ENCODE assay signal across 7 cellular contexts in genomic region chr16:5615868-5616642, GRCh38.
DNase-seq lines count a peak whose midpoint lies in the region; ATAC-seq, FAIRE-seq and TF ChIP-seq lines count a peak whose summit lies in the region.

No MANE protein-coding gene starts in this region.

- no peaks in the 10 kb centered on the region for H3K36me3 ChIP-seq in PC-3 (ENCODE audit: low read depth, low read length)
- no peaks in the 10 kb centered on the region for H3K36me3 ChIP-seq in GM12878 (ENCODE audit: control insufficient read depth in 2 of 2, insufficient read depth in 2 of 2, low read length in 1 of 2)
- no peaks in the 10 kb centered on the region for H3K36me3 ChIP-seq in suprapubic skin

- no peaks in the 10 kb centered on the region for H3F3A ChIP-seq in PC-3 (ENCODE audit: low read length, unreplicated experiment)

- peaks cover 0 to 4% of the 10 kb centered on the region in 2 donors for H3K4me1 Mint-ChIP-seq in stimulated activated naive B cell treated with anti-CD40 and anti-IgM and Interleukin-4, amounts not matched to agents 10 μg/mL and 1 μg/mL and 100 μg/mL, for 72 hours

- H3K27me3 Mint-ChIP-seq in stimulated activated naive B cell treated with anti-CD40 and anti-IgM and Interleukin-4, amounts not matched to agents 10 μg/mL and 1 μg/mL and 100 μg/mL, for 72 hours, result peaks cover 17 to 25% of the 10 kb centered on the region in 2 donors

- TF ChIP-seq EP300 in GM12878 (IDR thresholded peaks at IDR 0.05; ENCODE audit: borderline replicate concordance in 1 of 2, control insufficient read depth in 1 of 2, low read depth in 2 of 2, low read length in 2 of 2) (no peak), suprapubic skin (IDR thresholded peaks at IDR 0.05) (no peak)

- H3K27me3 ChIP-seq in PC-3 (ENCODE audit: low read length) (no peaks in the 10 kb centered on the region), GM12878 (replicated peaks in 1 of 2; ENCODE audit: control insufficient read depth in 2 of 2, insufficient read depth in 2 of 2, low read length in 1 of 2) (no peaks in the 10 kb centered on the region), suprapubic skin (peaks cover 9% of the 10 kb centered on the region)

- SMC1A ChIA-PET in GM12878 (lab: Charles Lee; ENCODE audit: uncharacterized antibody, unreplicated experiment), result interaction anchor here (0.6 to 1.4 kb wide), 4 partner anchors 8 to 558 kb away, joined by 3 to 6 read pairs (median 3); no protein-coding TSS in a partner anchor

- H3K9me3 ChIP-seq in PC-3 (ENCODE audit: low read length) (no peaks in the 10 kb centered on the region), GM12878 (replicated peaks; ENCODE audit: control insufficient read depth, insufficient read depth, low read length) (no peaks in the 10 kb centered on the region; the same call in 2 of the 3 replicates), suprapubic skin (no peaks in the 10 kb centered on the region)

- no peak for TF ChIP-seq POLR2A in GM12878 (IDR thresholded peaks at IDR 0.05; ENCODE audit: low read depth, low read length)
- TF ChIP-seq POLR2A in suprapubic skin (IDR thresholded peaks at IDR 0.05), result no peak

- POLR2A ChIA-PET in GM10248 (lab: Yijun Ruan, JAX) (no interaction called here), PC-3 (lab: Charles Lee; ENCODE audit: unreplicated experiment) (no interaction called here), GM12878 (lab: Charles Lee) (no interaction called here)

- H4K20me1 ChIP-seq in PC-3 (ENCODE audit: low read length) (no peaks in the 10 kb centered on the region), GM12878 (ENCODE audit: control insufficient read depth, insufficient read depth) (no peaks in the 10 kb centered on the region)

- BruUV-seq in PC-3 (replicated peaks; lab: Mats Ljungman, UMichigan), result no TSS peak
- BruUV-seq in GM12878 (replicated peaks; lab: Mats Ljungman, UMichigan), result no TSS peak

- H3K4me3 Mint-ChIP-seq in stimulated activated naive B cell treated with anti-CD40 and anti-IgM and Interleukin-4, amounts not matched to agents 10 μg/mL and 1 μg/mL and 100 μg/mL, for 72 hours, result no peak overlapping the region

- no peak overlapping the region for H3K4me2 ChIP-seq in PC-3 (ENCODE audit: low read length)
- H3K4me2 ChIP-seq in GM12878 (ENCODE audit: control insufficient read depth, insufficient read depth), result no peak overlapping the region

- DNase-seq in GM10248 (ENCODE audit: extremely low spot score) (peak; percentile 59), PC-3 (peak; percentile 23), GM12878 (ENCODE audit: low read depth, low spot score) (no peak), left colon (peak; percentile 43 to 77), suprapubic skin (ENCODE audit: low spot score in 2 of 2) (no peak)
- no peak for DNase-seq in stimulated activated naive B cell treated with anti-CD40 and anti-IgM and Interleukin-4, amounts not matched to agents 10 μg/mL and 1 μg/mL and 100 μg/mL, for 72 hours

- H3K27ac ChIP-seq in PC-3 (ENCODE audit: low read length), result no peak overlapping the region
- no peak overlapping the region for H3K27ac ChIP-seq in GM12878 (ENCODE audit: control insufficient read depth, insufficient read depth)
- H3K27ac ChIP-seq in suprapubic skin, result no peak overlapping the region

- H3K9me2 ChIP-seq in PC-3 (replicated peaks; ENCODE audit: low read length), result no peaks in the 10 kb centered on the region

- H3K79me2 ChIP-seq in PC-3 (ENCODE audit: low read length) (no peaks in the 10 kb centered on the region), GM12878 (ENCODE audit: control insufficient read depth, insufficient read depth, low read length) (no peaks in the 10 kb centered on the region)

- intact Hi-C loops in PC-3 (cut with micrococcal nuclease), result no loop called here
- intact Hi-C loops in GM12878 (cut with micrococcal nuclease; ENCODE audit: unreplicated experiment), result loop anchor here (10.0 kb wide), 2 partner anchors 111 to 381 kb away; no protein-coding TSS in a partner anchor
- intact Hi-C loops in left colon (cut with DNase I, micrococcal nuclease), result loop anchor here in 1 of 2 donors (10.0 kb wide), 1 partner anchor 111 kb away; no protein-coding TSS in a partner anchor

- H3K9ac ChIP-seq in PC-3 (ENCODE audit: low read length) (no peak overlapping the region), GM12878 (ENCODE audit: control insufficient read depth, insufficient read depth, low read length) (no peak overlapping the region)

- H3K4me3 ChIP-seq in PC-3 (ENCODE audit: low read length) (no peak overlapping the region), GM12878 (no peak overlapping the region), suprapubic skin (no peak overlapping the region)

- H3K4me1 ChIP-seq in PC-3 (ENCODE audit: insufficient read depth, low read length) (no peaks in the 10 kb centered on the region), GM12878 (ENCODE audit: control insufficient read depth, insufficient read depth, low read length) (no peaks in the 10 kb centered on the region), suprapubic skin (no peaks in the 10 kb centered on the region)

- peaks cover 0 to 11% of the 10 kb centered on the region in 2 donors for H3K9me3 Mint-ChIP-seq in stimulated activated naive B cell treated with anti-CD40 and anti-IgM and Interleukin-4, amounts not matched to agents 10 μg/mL and 1 μg/mL and 100 μg/mL, for 72 hours

- RAD21 ChIA-PET in GM12878 (lab: Charles Lee; ENCODE audit: unreplicated experiment), result interaction anchor here (1.5 to 1.9 kb wide), 3 partner anchors 376 to 1027 kb away, joined by 6 to 8 read pairs (median 7); no protein-coding TSS in a partner anchor

- TF ChIP-seq CTCF in GM10248 (IDR thresholded peaks at IDR 0.05; ENCODE audit: control extremely low read depth, extremely low read depth, low read depth, missing control alignments), result peak; percentile 63
- TF ChIP-seq CTCF in PC-3 (conservative IDR thresholded peaks at IDR 0.05; ENCODE audit: low read depth, low read length), result peak; percentile 54
- peak; percentile 51 to 63 (median 57) for TF ChIP-seq CTCF in GM12878 (IDR thresholded peaks at IDR 0.05 in 2 of 3, conservative IDR thresholded peaks at IDR 0.05 in 1 of 3; ENCODE audit: control insufficient read depth in 2 of 3, extremely low read depth in 1 of 3, insufficient read depth in 1 of 3, low read depth in 3 of 3, low read length in 3 of 3)
- TF ChIP-seq CTCF in suprapubic skin (IDR thresholded peaks at IDR 0.05), result peak in 1 of 2 donors; percentile 58

- WGBS in GM12878 (ENCODE audit: insufficient coverage, insufficient replicate concordance, low lambda C conversion rate, missing lambda C conversion rate), result 12% methylated on average over 25 of the region's 25 CpGs
- 19% methylated on average over 21 of the region's 25 CpGs for WGBS in suprapubic skin

- H3K27ac Mint-ChIP-seq in stimulated activated naive B cell treated with anti-CD40 and anti-IgM and Interleukin-4, amounts not matched to agents 10 μg/mL and 1 μg/mL and 100 μg/mL, for 72 hours, result no peak overlapping the region

- in situ Hi-C loops in GM12878 (cut with MboI), result loop anchor here (10.0 kb wide), 1 partner anchor 381 kb away; no protein-coding TSS in a partner anchor

- no peak overlapping the region for H2AFZ ChIP-seq in PC-3 (ENCODE audit: low read length)
- 0 out of 2 replicates have a peak overlapping the region, but pooled peaks have one; percentile 19 for H2AFZ ChIP-seq in GM12878 (ENCODE audit: control insufficient read depth, low read depth, low read length)

- TF ChIP-seq RAD21 in GM12878 (IDR thresholded peaks at IDR 0.05; ENCODE audit: insufficient read depth, low read depth, low read length), result peak; percentile 43

- CTCF ChIA-PET in GM10248 (lab: Yijun Ruan, JAX), result interaction anchor here (0.6 to 6.8 kb wide), 25 partner anchors 9 to 421 kb away, joined by 3 to 48 read pairs (median 4); no protein-coding TSS in a partner anchor
- CTCF ChIA-PET in PC-3 (lab: Charles Lee), result no interaction called here
- CTCF ChIA-PET in GM12878 (lab: Yijun Ruan, JAX), result interaction anchor here (0.5 to 5.2 kb wide), 28 partner anchors 10 to 1026 kb away, joined by 3 to 39 read pairs (median 4); no protein-coding TSS in a partner anchor

- ATAC-seq in HG02610 (IDR thresholded peaks at IDR 0.05; ENCODE audit: unreplicated experiment) (peak; percentile 68), PC-3 (no peak), GM12878 (peak; percentile 71), left colon (peak; percentile 96)
- peak; percentile 63 to 68 for ATAC-seq in stimulated activated naive B cell treated with anti-CD40 and anti-IgM and Interleukin-4, amounts not matched to agents 10 μg/mL and 1 μg/mL and 100 μg/mL, for 72 hours (replicated peaks)

- H3K36me3 Mint-ChIP-seq in stimulated activated naive B cell treated with anti-CD40 and anti-IgM and Interleukin-4, amounts not matched to agents 10 μg/mL and 1 μg/mL and 100 μg/mL, for 72 hours, result no peaks in the 10 kb centered on the region

- no peak for FAIRE-seq in GM12878 (lab: Jason Lieb, UNC)

TF ChIP-seq in GM12878, 131 proteins besides CTCF, POLR2A, EP300 and RAD21 (continues in another document):
- TF ChIP-seq MAX (IDR thresholded peaks at IDR 0.05; ENCODE audit: low read depth, low read length) (no peak), NR2C1 (IDR thresholded peaks at IDR 0.05) (no peak), CHD1 (IDR thresholded peaks at IDR 0.05; ENCODE audit: low read depth, low read length) (no peak), PBX3 (IDR thresholded peaks at IDR 0.05; ENCODE audit: insufficient replicate concordance, low read depth, low read length) (no peak), CBX3 (IDR thresholded peaks at IDR 0.05; ENCODE audit: borderline replicate concordance, low read depth) (no peak), BRCA1 (IDR thresholded peaks at IDR 0.05; ENCODE audit: low read depth, low read length) (no peak), ZSCAN29 (IDR thresholded peaks at IDR 0.05) (no peak)

Comparison
In these comparisons a context has a peak if more than half of its experiments do, and no peak if none do; other contexts are left out.
1. DNase-seq: peak in GM10248 (single experiment), PC-3 (single experiment) and left colon (2 of 2); none in GM12878 (single experiment), stimulated activated naive B cell treated with anti-CD40 and anti-IgM and Interleukin-4, amounts not matched to agents 10 μg/mL and 1 μg/mL and 100 μg/mL, for 72 hours (single experiment) and suprapubic skin (0 of 2).